ENCODE assay signal across 11 cellular contexts in genomic region chr5:39420482-39421145, GRCh38. TPM values are rescaled to one million over a fixed set of nuclear protein-coding genes. Genes with fewer than 3 reads are reported as not detected.
DNase-seq lines count a peak whose midpoint lies in the region; ATAC-seq, FAIRE-seq and TF ChIP-seq lines count a peak whose summit lies in the region.
"Had no signal": no experiment of that assay in that cellular context is flagged by ENCODE, and none has a peak within 500 bp of the region (broad histone marks: within the 10 kb centered on the region; RNA-seq: fewer than 3 reads in every experiment).

No MANE protein-coding gene starts in this region.

- TF ChIP-seq EP300 in transverse colon (IDR thresholded peaks at IDR 0.05; ENCODE audit: low read depth): no peak

- DNase-seq in Kasumi-1 (lab: John Stamatoyannopoulos, UW) (peak; percentile 66 to 79), dorsolateral prefrontal cortex (peak in 6 of 10 donors; percentile 10 to 59 (median 36)), lung (ENCODE audit: low spot score) (peak; percentile 72), transverse colon (peak; percentile 41), frontal cortex (ENCODE audit: low spot score in 2 of 2) (no peak), GF-D8 (lab: John Stamatoyannopoulos, UW) (no peak), GM12891 (ENCODE audit: insufficient read length, low spot score) (no peak), DMS53 (lab: John Stamatoyannopoulos, UW) (no peak)
- DNase-seq: NCI-H1694 had no signal

- H3K4me3 ChIP-seq in dorsolateral prefrontal cortex (peak overlapping the region in 12 of 59 donors; percentile 2 to 77 (median 15)), lung (no peak overlapping the region), transverse colon (peak overlapping the region in 1 of 4 donors; percentile 62)

- TF ChIP-seq CTCF in dorsolateral prefrontal cortex (IDR thresholded peaks at IDR 0.05 in 54 of 56, conservative IDR thresholded peaks at IDR 0.05 in 2 of 56; ENCODE audit: low read depth in 1 of 56, partially characterized antibody in 56 of 56): no peak
- no peak for TF ChIP-seq CTCF in lung (IDR thresholded peaks at IDR 0.05; ENCODE audit: control extremely low read depth, extremely low read depth)
- TF ChIP-seq CTCF in transverse colon (IDR thresholded peaks at IDR 0.05): no peak

- H3K27ac ChIP-seq in dorsolateral prefrontal cortex (peak overlapping the region in 22 of 59 donors; percentile 4 to 89 (median 34)), lung (ENCODE audit: low read depth in 1 of 2, low read length in 1 of 2) (peak overlapping the region; percentile 29 to 80), transverse colon (peak overlapping the region; percentile 84 to 89 (median 86))

- H3K9me3 ChIP-seq in lung (ENCODE audit: control insufficient read depth in 2 of 2, insufficient read depth in 1 of 2, low read length in 1 of 2): no peaks in the 10 kb centered on the region
- no peaks in the 10 kb centered on the region for H3K9me3 ChIP-seq in transverse colon

- TF ChIP-seq POLR2A in transverse colon (IDR thresholded peaks at IDR 0.05) (no peak), GM12891 (IDR thresholded peaks at IDR 0.05; ENCODE audit: low read depth, low read length) (no peak)

- H3K4me1 ChIP-seq in lung (ENCODE audit: control insufficient read depth in 2 of 2, insufficient read depth in 2 of 2, low read length in 2 of 2) (peaks cover 2 to 6% of the 10 kb centered on the region in 2 donors), transverse colon (peaks cover 6 to 47% (median 22%) of the 10 kb centered on the region in 4 donors)

- no peak for FAIRE-seq in frontal cortex (lab: Jason Lieb, UNC)
- no peak for FAIRE-seq in GM12891 (lab: Jason Lieb, UNC)

- H3K27me3 ChIP-seq in dorsolateral prefrontal cortex: no peaks in the 10 kb centered on the region
- H3K27me3 ChIP-seq in lung (ENCODE audit: control insufficient read depth, insufficient read depth): no peaks in the 10 kb centered on the region
- no peaks in the 10 kb centered on the region for H3K27me3 ChIP-seq in transverse colon

- 22 to 24% methylated on average over 6 of the region's 6 CpGs for WGBS in lung, 2 donors
- WGBS in transverse colon (ENCODE audit: low coverage in 1 of 2), 2 donors: 43 to 90% methylated on average over 1 to 6 of the region's 6 CpGs

- intact Hi-C loops in dorsolateral prefrontal cortex (cut with DNase I) (no loop called here), transverse colon (cut with DNase I; ENCODE audit: low total_unique reads) (no loop called here)

- H3K36me3 ChIP-seq in lung (ENCODE audit: control insufficient read depth in 2 of 2, insufficient read depth in 2 of 2, low read length in 2 of 2) (peaks cover 0 to 2% of the 10 kb centered on the region in 2 donors), transverse colon (no peaks in the 10 kb centered on the region)

- in situ Hi-C loops in transverse colon (cut with MboI; ENCODE audit: low pct_ligation_motif_present in 1 of 4, low pct_unique_long_range_greater_than_20kb in 1 of 4, low sequenced_read_pairs in 3 of 4): no loop called here

- peak; percentile 32 for ATAC-seq in lung (ENCODE audit: insufficient read depth, low FRiP score)
- ATAC-seq: stimulated activated effector memory CD8-positive, alpha-beta T cell treated with anti-CD3 and anti-CD28 coated beads, Interleukin-12 subunit alpha, Interleukin-12 subunit beta, amount 100 ng/mL, for 72 hours had no signal

TF ChIP-seq in GM12891, 5 proteins besides CTCF, POLR2A, EP300 and RAD21:
- TF ChIP-seq POLR2AphosphoS5 (IDR thresholded peaks at IDR 0.05; ENCODE audit: low read depth, low read length): no peak

RNA-seq across cellular contexts. Expression of gene DAB2, which starts 4.2 kb away (rescaled TPM):
- total RNA-seq in dorsolateral prefrontal cortex: 10 to 100 TPM in 106 of 120 experiments, 1 to 10 TPM in 14; 7.5 to 46.1 (median 14.3) TPM
- total RNA-seq in lung: 100 to 1,000 TPM; 100 to 112 TPM
- 10 to 100 TPM; 29.6 to 39.2 TPM for polyA plus RNA-seq in lung
- total RNA-seq in transverse colon: 100 to 1,000 TPM in 1 of 4 donors, 10 to 100 TPM in 3; 34.4 to 143 (median 53.1) TPM
- 8.6 TPM for total RNA-seq in frontal cortex
- polyA plus RNA-seq in GM12891 (2012; ENCODE audit: low read depth, missing spikeins): not detected
- total RNA-seq: activated CD8-positive, alpha-beta memory T cell treated with anti-CD3 and anti-CD28 coated beads for 36 hours had no signal

RNA-seq across cellular contexts. Expression of gene C9, which starts 56.3 kb away (rescaled TPM):
- total RNA-seq in dorsolateral prefrontal cortex (not detected), lung (under 1 TPM in 1 of 2 donors, not detected in 1; 0.43 TPM), transverse colon (not detected), frontal cortex (under 0.01 TPM)
- under 1 TPM in 1 of 2 donors, not detected in 1; 0.14 TPM for polyA plus RNA-seq in lung
- not detected for polyA plus RNA-seq in GM12891 (2012; ENCODE audit: low read depth, missing spikeins)
- total RNA-seq: activated CD8-positive, alpha-beta memory T cell treated with anti-CD3 and anti-CD28 coated beads for 36 hours had no signal

Comparison
In these comparisons a context has a peak if more than half of its experiments do, and no peak if none do; other contexts are left out.
1. DNase-seq: peak in Kasumi-1 (2 of 2), dorsolateral prefrontal cortex (6 of 10), lung (single experiment) and transverse colon (single experiment); none in frontal cortex (0 of 2), GF-D8 (single experiment), GM12891 (single experiment) and DMS53 (single experiment).